In the genomic region with DNA sequence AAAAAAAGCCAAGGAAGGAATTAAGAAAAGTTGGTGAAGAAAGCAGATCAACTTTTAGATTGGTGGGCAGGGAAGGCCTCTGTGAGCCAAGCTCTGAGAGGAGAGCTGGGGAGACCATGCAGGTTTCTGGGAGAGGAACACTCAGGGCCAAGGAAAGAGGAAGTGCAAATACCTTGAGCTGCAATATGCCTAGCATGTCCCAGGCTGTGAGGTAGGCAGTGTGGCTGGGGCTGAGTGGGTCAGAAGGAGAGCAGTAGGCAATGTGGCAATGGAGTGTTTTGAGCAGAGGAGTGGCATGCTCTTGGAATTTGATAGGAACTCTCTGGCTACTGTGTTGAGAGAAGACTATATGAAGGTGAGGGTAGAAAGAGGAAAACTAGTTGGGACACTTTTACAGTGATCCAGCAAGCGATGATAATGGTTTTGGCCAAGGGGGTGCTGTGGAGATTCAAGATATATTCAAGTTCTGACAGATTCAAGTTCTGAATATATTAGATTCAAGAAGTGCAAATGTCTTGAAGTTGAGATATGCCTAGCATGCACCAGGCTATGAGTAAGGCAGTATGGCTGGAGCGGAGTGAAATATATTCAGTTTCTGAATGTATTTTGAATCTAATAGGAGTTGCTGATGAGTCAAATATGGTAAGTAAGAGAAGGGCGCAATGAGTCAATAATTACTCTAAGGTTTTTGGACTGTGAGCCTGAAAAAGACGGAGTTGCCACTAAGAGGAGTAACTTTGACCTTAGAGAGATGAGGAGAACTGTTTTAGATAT, we compare ENCODE assay signal across 18 cellular contexts.
DNase-seq lines count a peak whose midpoint lies in the region; ATAC-seq, FAIRE-seq and TF ChIP-seq lines count a peak whose summit lies in the region.
"Had no signal": no experiment of that assay in that cellular context is flagged by ENCODE, and none has a peak within 500 bp of the region (broad histone marks: within the 10 kb centered on the region; RNA-seq: fewer than 3 reads in every experiment).

No MANE protein-coding gene starts in this region.

- WGBS in GM12878 (ENCODE audit: insufficient coverage, insufficient replicate concordance, low lambda C conversion rate, missing lambda C conversion rate): 35% methylated on average over 4 of the region's 4 CpGs

- ATAC-seq in GM21390 (IDR thresholded peaks at IDR 0.05; ENCODE audit: unreplicated experiment) (peak; percentile 48), HG03442 (IDR thresholded peaks at IDR 0.05; ENCODE audit: unreplicated experiment) (peak; percentile 36), GM12878 (peak; percentile 75)
- ATAC-seq in CD4-positive, alpha-beta T cell (ENCODE audit: poor library complexity): no peak
- ATAC-seq: pancreas had no signal

- intact Hi-C loops in GM12878 (cut with micrococcal nuclease; ENCODE audit: unreplicated experiment): no loop called here
- intact Hi-C loops in CD4-positive, alpha-beta T cell (cut with DNase I, micrococcal nuclease): no loop called here

- no TSS peak for BruUV-seq in GM12878 (replicated peaks; lab: Mats Ljungman, UMichigan)

- H3K9me3 Mint-ChIP-seq in CD4-positive, alpha-beta T cell: no peaks in the 10 kb centered on the region
- H3K9me3 Mint-ChIP-seq: activated T-cell treated with anti-CD3 and anti-CD28 coated beads, Interleukin-2, amount 50 U/mL, for 24 hours had no signal

- RAD21 ChIA-PET in GM12878 (lab: Charles Lee; ENCODE audit: unreplicated experiment): interaction anchor here (0.7 to 0.8 kb wide), 2 partner anchors 36 to 42 kb away, joined by 3 read pairs; no protein-coding TSS in a partner anchor

- peaks cover 28% of the 10 kb centered on the region for H3K36me3 Mint-ChIP-seq in CD4-positive, alpha-beta T cell (ENCODE audit: low read depth)

- 0 out of 6 replicates have a peak, but pooled peaks of 1 of the 3 experiments have one; percentile 2 for TF ChIP-seq CTCF in GM12878 (IDR thresholded peaks at IDR 0.05 in 2 of 3, conservative IDR thresholded peaks at IDR 0.05 in 1 of 3; ENCODE audit: control insufficient read depth in 2 of 3, extremely low read depth in 1 of 3, insufficient read depth in 1 of 3, low read depth in 3 of 3, low read length in 3 of 3)
- TF ChIP-seq CTCF in CD4-positive, alpha-beta T cell (IDR thresholded peaks at IDR 0.05): no peak

- DNase-seq in GM12891 (ENCODE audit: insufficient read length, low spot score): no peak
- no peak for DNase-seq in GM12878 (ENCODE audit: low read depth, low spot score)
- DNase-seq in H4 (ENCODE audit: low spot score): no peak
- DNase-seq in GM03348 (ENCODE audit: low spot score): no peak
- DNase-seq in CD4-positive, alpha-beta T cell: no peak
- no peak for DNase-seq in anterior cingulate cortex (lab: John Stamatoyannopoulos, UW)
- DNase-seq: activated T-cell treated with anti-CD3 and anti-CD28 coated beads, Interleukin-2, amount 50 U/mL, for 24 hours; DMS79 treated with DMSO at 0.1 percent for 48 hours; GOT3; NCI-H1048; NCI-H345; pancreas; stimulated activated CD4-positive, alpha-beta T cell treated with anti-CD3 and anti-CD28 coated beads, Interleukin-15, amount 100 ng/mL, for 24 hours; stimulated activated CD8-positive, alpha-beta memory T cell treated with anti-CD3 and anti-CD28 coated beads, Interleukin-4, amount 100 ng/mL, for 48 hours had no signal

- no peak overlapping the region for H3K27ac Mint-ChIP-seq in CD4-positive, alpha-beta T cell
- H3K27ac Mint-ChIP-seq: activated T-cell treated with anti-CD3 and anti-CD28 coated beads, Interleukin-2, amount 50 U/mL, for 24 hours had no signal

- H3K9me3 ChIP-seq in GM12878 (replicated peaks; ENCODE audit: control insufficient read depth, insufficient read depth, low read length): no peaks in the 10 kb centered on the region; the same call in 2 of the 3 replicates
- H3K9me3 ChIP-seq in CD4-positive, alpha-beta T cell (ENCODE audit: control insufficient read depth, low read length): no peaks in the 10 kb centered on the region
- H3K9me3 ChIP-seq: pancreas had no signal

- no peak overlapping the region for H3K4me3 ChIP-seq in GM12878
- H3K4me3 ChIP-seq: cardiac muscle cell, hepatocyte, pancreas had no signal

- POLR2A ChIA-PET in GM12878 (lab: Charles Lee): interaction anchor here (1.0 kb wide), 1 partner anchor 11 kb away, joined by 3 read pairs; no protein-coding TSS in a partner anchor
- POLR2A ChIA-PET in CD4-positive, alpha-beta T cell (lab: Charles Lee): no interaction called here

- H2AFZ ChIP-seq in GM12878 (ENCODE audit: control insufficient read depth, low read depth, low read length): no peak overlapping the region
- H2AFZ ChIP-seq: hepatocyte had no signal

- TF ChIP-seq EP300 in GM12878 (IDR thresholded peaks at IDR 0.05; ENCODE audit: borderline replicate concordance in 1 of 2, control insufficient read depth in 1 of 2, low read depth in 2 of 2, low read length in 2 of 2): no peak

- peaks cover 58% of the 10 kb centered on the region for H3K4me1 Mint-ChIP-seq in CD4-positive, alpha-beta T cell (ENCODE audit: low read depth)

- no peaks in the 10 kb centered on the region for H3K27me3 Mint-ChIP-seq in CD4-positive, alpha-beta T cell
- H3K27me3 Mint-ChIP-seq: activated T-cell treated with anti-CD3 and anti-CD28 coated beads, Interleukin-2, amount 50 U/mL, for 24 hours had no signal

- FAIRE-seq in GM12891 (lab: Jason Lieb, UNC) (peak; percentile 75), GM12878 (lab: Jason Lieb, UNC) (no peak)
- FAIRE-seq: pancreas had no signal

- TF ChIP-seq POLR2A in GM12891 (IDR thresholded peaks at IDR 0.05; ENCODE audit: low read depth, low read length) (no peak), GM12878 (IDR thresholded peaks at IDR 0.05; ENCODE audit: low read depth, low read length) (no peak)

- no peaks in the 10 kb centered on the region for H3K79me2 ChIP-seq in GM12878 (ENCODE audit: control insufficient read depth, insufficient read depth, low read length)

- CTCF ChIA-PET in GM12878 (lab: Yijun Ruan, JAX): interaction anchor here (0.7 to 1.2 kb wide), 3 partner anchors 10 to 43 kb away, joined by 3 to 4 read pairs (median 3); no protein-coding TSS in a partner anchor
- CTCF ChIA-PET in CD4-positive, alpha-beta T cell (lab: Charles Lee): interaction anchor here (1.2 kb wide), 1 partner anchor 42 kb away, joined by 3 read pairs; no protein-coding TSS in a partner anchor

- SMC1A ChIA-PET in GM12878 (lab: Charles Lee; ENCODE audit: uncharacterized antibody, unreplicated experiment): interaction anchor here (0.9 to 7.3 kb wide), 8 partner anchors 9 to 41 kb away, joined by 3 to 64 read pairs (median 3); no protein-coding TSS in a partner anchor

- H3K4me3 Mint-ChIP-seq in CD4-positive, alpha-beta T cell: no peak overlapping the region
- H3K4me3 Mint-ChIP-seq: activated T-cell treated with anti-CD3 and anti-CD28 coated beads, Interleukin-2, amount 50 U/mL, for 24 hours had no signal

- peaks cover 13% of the 10 kb centered on the region; the same call in 1 of the 2 replicates for H3K4me1 ChIP-seq in GM12878 (ENCODE audit: control insufficient read depth, insufficient read depth, low read length)
- H3K4me1 ChIP-seq: pancreas had no signal

- H3K27me3 ChIP-seq in GM12878 (replicated peaks in 1 of 2; ENCODE audit: control insufficient read depth in 2 of 2, insufficient read depth in 2 of 2, low read length in 1 of 2): no peaks in the 10 kb centered on the region
- H3K27me3 ChIP-seq in CD4-positive, alpha-beta T cell (ENCODE audit: control insufficient read depth, insufficient read depth, low read length): no peaks in the 10 kb centered on the region
- H3K27me3 ChIP-seq: cardiac muscle cell, hepatocyte, pancreas had no signal

- no peaks in the 10 kb centered on the region for H4K20me1 ChIP-seq in GM12878 (ENCODE audit: control insufficient read depth, insufficient read depth)

- H3K9ac ChIP-seq in GM12878 (ENCODE audit: control insufficient read depth, insufficient read depth, low read length): no peak overlapping the region

- H3K36me3 ChIP-seq in GM12878 (ENCODE audit: control insufficient read depth in 2 of 2, insufficient read depth in 2 of 2, low read length in 1 of 2): peaks cover 3 to 4% of the 10 kb centered on the region in 2 experiments; a peak in 3 of 4 replicates
- H3K36me3 ChIP-seq: cardiac muscle cell, pancreas had no signal

- no peak overlapping the region for H3K27ac ChIP-seq in GM12878 (ENCODE audit: control insufficient read depth, insufficient read depth)
- no peak overlapping the region for H3K27ac ChIP-seq in CD4-positive, alpha-beta T cell (ENCODE audit: low read depth, low read length)
- H3K27ac ChIP-seq: cardiac muscle cell, hepatocyte, pancreas had no signal

- in situ Hi-C loops in GM12878 (cut with MboI): no loop called here

- no peak for TF ChIP-seq RAD21 in GM12878 (IDR thresholded peaks at IDR 0.05; ENCODE audit: insufficient read depth, low read depth, low read length)

- H3K4me2 ChIP-seq in GM12878 (ENCODE audit: control insufficient read depth, insufficient read depth): no peak overlapping the region
- H3K4me2 ChIP-seq: hepatocyte had no signal

TF ChIP-seq in GM12891, 5 proteins besides CTCF, POLR2A, EP300 and RAD21:
- TF ChIP-seq POU2F2 (IDR thresholded peaks at IDR 0.05; ENCODE audit: low read depth, low read length): no peak
- TF ChIP-seq SPI1 (IDR thresholded peaks at IDR 0.05; ENCODE audit: low read depth, low read length): peak; percentile 95

TF ChIP-seq in GM12878, 131 proteins besides CTCF, POLR2A, EP300 and RAD21:
- TF ChIP-seq CHD4 (IDR thresholded peaks at IDR 0.05) (no peak), SUZ12 (IDR thresholded peaks at IDR 0.05; ENCODE audit: unreplicated experiment) (no peak), SPI1 (IDR thresholded peaks at IDR 0.05; ENCODE audit: borderline replicate concordance, insufficient read depth, low read depth, low read length) (peak; percentile 96), CBX3 (IDR thresholded peaks at IDR 0.05; ENCODE audit: borderline replicate concordance, low read depth) (no peak)
- TF ChIP-seq, protein P1, sequence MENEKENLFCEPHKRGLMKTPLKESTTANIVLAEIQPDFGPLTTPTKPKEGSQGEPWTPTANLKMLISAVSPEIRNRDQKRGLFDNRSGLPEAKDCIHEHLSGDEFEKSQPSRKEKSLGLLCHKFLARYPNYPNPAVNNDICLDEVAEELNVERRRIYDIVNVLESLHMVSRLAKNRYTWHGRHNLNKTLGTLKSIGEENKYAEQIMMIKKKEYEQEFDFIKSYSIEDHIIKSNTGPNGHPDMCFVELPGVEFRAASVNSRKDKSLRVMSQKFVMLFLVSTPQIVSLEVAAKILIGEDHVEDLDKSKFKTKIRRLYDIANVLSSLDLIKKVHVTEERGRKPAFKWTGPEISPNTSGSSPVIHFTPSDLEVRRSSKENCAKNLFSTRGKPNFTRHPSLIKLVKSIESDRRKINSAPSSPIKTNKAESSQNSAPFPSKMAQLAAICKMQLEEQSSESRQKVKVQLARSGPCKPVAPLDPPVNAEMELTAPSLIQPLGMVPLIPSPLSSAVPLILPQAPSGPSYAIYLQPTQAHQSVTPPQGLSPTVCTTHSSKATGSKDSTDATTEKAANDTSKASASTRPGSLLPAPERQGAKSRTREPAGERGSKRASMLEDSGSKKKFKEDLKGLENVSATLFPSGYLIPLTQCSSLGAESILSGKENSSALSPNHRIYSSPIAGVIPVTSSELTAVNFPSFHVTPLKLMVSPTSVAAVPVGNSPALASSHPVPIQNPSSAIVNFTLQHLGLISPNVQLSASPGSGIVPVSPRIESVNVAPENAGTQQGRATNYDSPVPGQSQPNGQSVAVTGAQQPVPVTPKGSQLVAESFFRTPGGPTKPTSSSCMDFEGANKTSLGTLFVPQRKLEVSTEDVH (IDR thresholded peaks at IDR 0.05; ENCODE audit: low read depth, partially characterized antibody): no peak
